ENCODE assay signal across 8 cellular contexts in the genomic region with DNA sequence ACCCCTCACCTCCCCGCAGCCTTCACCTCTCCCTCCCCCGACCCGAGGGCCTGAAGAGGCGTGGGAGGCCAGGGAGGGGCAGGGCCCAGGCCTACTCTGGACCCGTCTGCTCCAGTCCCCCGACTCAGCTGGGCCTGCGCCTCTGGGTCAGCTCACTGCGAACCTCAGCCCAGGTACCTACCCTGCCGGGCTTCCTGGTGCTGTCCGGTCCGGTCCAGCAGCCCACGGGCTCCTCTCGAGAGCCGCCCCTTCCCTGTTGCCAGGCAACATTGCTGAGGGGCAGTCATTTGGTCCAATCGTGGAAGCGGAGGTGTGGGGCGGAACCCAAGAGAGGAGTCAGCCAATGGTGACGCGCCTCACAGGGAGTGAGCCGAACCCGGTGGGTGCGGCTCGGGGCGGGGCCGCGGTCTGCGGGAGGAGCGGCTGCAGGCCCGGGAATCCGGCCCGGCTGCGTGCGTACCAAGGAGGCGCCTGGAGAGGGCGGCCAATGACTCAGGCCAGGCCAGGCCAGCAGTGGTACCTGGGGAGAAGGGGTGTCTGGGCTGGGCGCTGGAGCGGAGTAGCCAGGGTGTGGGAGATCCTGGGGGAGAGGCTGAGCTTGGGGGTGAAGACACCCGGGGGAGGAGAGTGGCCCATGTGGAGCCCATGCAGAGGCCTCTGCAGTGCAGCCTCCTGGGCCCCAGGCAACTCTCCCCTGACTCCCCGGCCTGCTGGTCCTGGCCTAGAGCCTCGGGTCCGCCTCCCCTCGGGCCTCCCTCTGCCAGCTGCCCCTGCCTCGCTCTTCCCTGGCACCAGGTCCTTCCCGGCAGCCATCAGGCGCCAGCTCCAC. TPM values are rescaled to one million over a fixed set of nuclear protein-coding genes. Genes with fewer than 3 reads are reported as not detected.
A peak's percentile ranks its signal among the peaks of the same experiment; 100 is the strongest.
DNase-seq lines count a peak whose midpoint lies in the region; ATAC-seq and TF ChIP-seq lines count a peak whose summit lies in the region.

A gene with protein sequence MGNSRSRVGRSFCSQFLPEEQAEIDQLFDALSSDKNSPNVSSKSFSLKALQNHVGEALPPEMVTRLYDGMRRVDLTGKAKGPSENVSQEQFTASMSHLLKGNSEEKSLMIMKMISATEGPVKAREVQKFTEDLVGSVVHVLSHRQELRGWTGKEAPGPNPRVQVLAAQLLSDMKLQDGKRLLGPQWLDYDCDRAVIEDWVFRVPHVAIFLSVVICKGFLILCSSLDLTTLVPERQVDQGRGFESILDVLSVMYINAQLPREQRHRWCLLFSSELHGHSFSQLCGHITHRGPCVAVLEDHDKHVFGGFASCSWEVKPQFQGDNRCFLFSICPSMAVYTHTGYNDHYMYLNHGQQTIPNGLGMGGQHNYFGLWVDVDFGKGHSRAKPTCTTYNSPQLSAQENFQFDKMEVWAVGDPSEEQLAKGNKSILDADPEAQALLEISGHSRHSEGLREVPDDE (minus strand): TSS at position 240 of the 829 bp plus-strand sequence. CDS start 6,573 bp downstream, outside the sequence.

- no peaks in the 10 kb centered on the region for H3K27me3 ChIP-seq in liver (ENCODE audit: control insufficient read depth in 4 of 4, insufficient read depth in 4 of 4, low read length in 3 of 4)

- H3K36me3 ChIP-seq in liver (ENCODE audit: control insufficient read depth in 4 of 4, insufficient read depth in 3 of 4, low read depth in 1 of 4, low read length in 3 of 4) = no peaks in the 10 kb centered on the region

- peak within 1 kb of the TSS; percentile 62 to 79 (median 67) for H3K4me3 ChIP-seq in liver (ENCODE audit: low read depth in 1 of 3, low read length in 3 of 3)

- peaks cover 2 to 16% (median 10%) of the 10 kb centered on the region in 4 donors for H3K4me1 ChIP-seq in liver (ENCODE audit: control insufficient read depth in 4 of 4, insufficient read depth in 4 of 4, low read length in 3 of 4)

- 9% methylated on average over 45 of the region's 45 CpGs for WGBS in liver

- H3K9ac ChIP-seq in liver (ENCODE audit: low read depth in 1 of 2, low read length in 2 of 2) = no peak within 1 kb of the TSS

- H3K27ac ChIP-seq in liver (ENCODE audit: low read depth in 1 of 2, low read length in 2 of 2) = peak within 1 kb of the TSS in 1 of 2 donors; percentile 16

- TF ChIP-seq RAD21 in liver (IDR thresholded peaks at IDR 0.05) = no peak

- peak; percentile 93 for ATAC-seq in GM18868 (IDR thresholded peaks at IDR 0.05; ENCODE audit: unreplicated experiment)
- ATAC-seq in HG03108 (IDR thresholded peaks at IDR 0.05; ENCODE audit: unreplicated experiment) = peak; percentile 93

- H3K9me3 ChIP-seq in liver (ENCODE audit: control insufficient read depth in 4 of 4, low read length in 3 of 4) = no peaks in the 10 kb centered on the region

- no peak for TF ChIP-seq CTCF in liver (IDR thresholded peaks at IDR 0.05; ENCODE audit: low read depth, low read length, missing input control)

- peak; percentile 99 for DNase-seq in AG08395 (ENCODE audit: low spot score)
- peak; percentile 86 to 95 for DNase-seq in NCI-H526 (lab: John Stamatoyannopoulos, UW)
- peak; percentile 96 for DNase-seq in activated CD4-positive, alpha-beta T cell treated with anti-CD3 and anti-CD28 coated beads, Interleukin-2, amount 50 U/mL, for 4 hours
- peak; percentile 91 to 98 for DNase-seq in dermis microvascular lymphatic vessel endothelial cell (ENCODE audit: low read depth in 2 of 2)
- peak; percentile 98 for DNase-seq in stimulated activated CD4-positive, alpha-beta T cell treated with anti-CD3 and anti-CD28 coated beads, Interleukin-4, amount 100 ng/mL, for 24 hours

TF ChIP-seq in liver, 16 proteins besides CTCF, POLR2A, EP300 and RAD21:
- TF ChIP-seq FOXA1 (IDR thresholded peaks at IDR 0.05) (no peak), MAX (IDR thresholded peaks at IDR 0.05) (no peak), JUND (IDR thresholded peaks at IDR 0.05) (peak in 1 of 2 donors; percentile 59), SP1 (IDR thresholded peaks at IDR 0.05) (peak; percentile 96), EGR1 (IDR thresholded peaks at IDR 0.05; ENCODE audit: low read depth in 2 of 2) (no peak)
- TF ChIP-seq, protein P1, sequence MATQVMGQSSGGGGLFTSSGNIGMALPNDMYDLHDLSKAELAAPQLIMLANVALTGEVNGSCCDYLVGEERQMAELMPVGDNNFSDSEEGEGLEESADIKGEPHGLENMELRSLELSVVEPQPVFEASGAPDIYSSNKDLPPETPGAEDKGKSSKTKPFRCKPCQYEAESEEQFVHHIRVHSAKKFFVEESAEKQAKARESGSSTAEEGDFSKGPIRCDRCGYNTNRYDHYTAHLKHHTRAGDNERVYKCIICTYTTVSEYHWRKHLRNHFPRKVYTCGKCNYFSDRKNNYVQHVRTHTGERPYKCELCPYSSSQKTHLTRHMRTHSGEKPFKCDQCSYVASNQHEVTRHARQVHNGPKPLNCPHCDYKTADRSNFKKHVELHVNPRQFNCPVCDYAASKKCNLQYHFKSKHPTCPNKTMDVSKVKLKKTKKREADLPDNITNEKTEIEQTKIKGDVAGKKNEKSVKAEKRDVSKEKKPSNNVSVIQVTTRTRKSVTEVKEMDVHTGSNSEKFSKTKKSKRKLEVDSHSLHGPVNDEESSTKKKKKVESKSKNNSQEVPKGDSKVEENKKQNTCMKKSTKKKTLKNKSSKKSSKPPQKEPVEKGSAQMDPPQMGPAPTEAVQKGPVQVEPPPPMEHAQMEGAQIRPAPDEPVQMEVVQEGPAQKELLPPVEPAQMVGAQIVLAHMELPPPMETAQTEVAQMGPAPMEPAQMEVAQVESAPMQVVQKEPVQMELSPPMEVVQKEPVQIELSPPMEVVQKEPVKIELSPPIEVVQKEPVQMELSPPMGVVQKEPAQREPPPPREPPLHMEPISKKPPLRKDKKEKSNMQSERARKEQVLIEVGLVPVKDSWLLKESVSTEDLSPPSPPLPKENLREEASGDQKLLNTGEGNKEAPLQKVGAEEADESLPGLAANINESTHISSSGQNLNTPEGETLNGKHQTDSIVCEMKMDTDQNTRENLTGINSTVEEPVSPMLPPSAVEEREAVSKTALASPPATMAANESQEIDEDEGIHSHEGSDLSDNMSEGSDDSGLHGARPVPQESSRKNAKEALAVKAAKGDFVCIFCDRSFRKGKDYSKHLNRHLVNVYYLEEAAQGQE (IDR thresholded peaks at IDR 0.05) = peak; percentile 16

RNA-seq across cellular contexts. Expression of the gene that starts here (rescaled TPM):
- total RNA-seq in dermis microvascular lymphatic vessel endothelial cell (10.8 and 12.4 TPM in 2 replicates), liver (1 to 10 TPM; 2.8 to 4.0 TPM)
- 1 to 10 TPM; 1.3 to 1.6 TPM for polyA plus RNA-seq in liver
